In the genomic region with DNA sequence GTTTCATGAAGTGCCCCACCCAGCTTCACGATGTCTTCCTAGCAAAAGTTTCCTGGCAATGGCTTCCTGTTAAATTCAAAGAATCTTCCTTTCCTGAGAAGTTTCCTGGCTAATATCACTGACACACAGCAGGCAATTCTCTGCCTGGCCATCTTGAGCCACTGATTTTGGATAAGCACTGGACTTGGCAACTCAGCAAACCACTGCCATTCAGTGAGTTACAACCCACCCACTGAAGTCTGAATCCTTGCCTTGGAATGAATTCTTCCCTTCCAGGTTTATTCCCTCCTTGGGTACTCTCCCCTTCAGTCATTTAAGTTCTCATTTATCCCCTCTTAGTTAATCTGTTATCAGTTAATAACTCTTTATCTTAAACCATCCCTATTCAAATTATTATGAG, we compare ENCODE assay signal across 28 cellular contexts.
"Had no signal": no experiment of that assay in that cellular context is flagged by ENCODE, and none has a peak within 500 bp of the region (broad histone marks: within the 10 kb centered on the region; RNA-seq: fewer than 3 reads in every experiment).

No MANE protein-coding gene starts in this region.

- H3K9me3 ChIP-seq: body of pancreas, ovary, right lobe of liver, thoracic aorta, uterus had no signal

- H3K27ac ChIP-seq: body of pancreas, epithelial cell of prostate, foreskin keratinocyte, left ventricle myocardium inferior, ovary, right lobe of liver, thoracic aorta, uterus had no signal

- H3K27me3 ChIP-seq: body of pancreas, foreskin keratinocyte, ovary, right lobe of liver, uterus had no signal

- H3K4me1 Mint-ChIP-seq: activated CD4-positive, alpha-beta memory T cell treated with anti-CD3 and anti-CD28 coated beads, Interleukin-2, amount 10 ng/mL, durations not matched to agents 7 days and 5 days; activated CD4-positive, alpha-beta T cell treated with anti-CD3 and anti-CD28 coated beads, Interleukin-2, amount 10 ng/mL, durations not matched to agents 7 days and 5 days; activated naive CD4-positive, alpha-beta T cell treated with anti-CD3 and anti-CD28 coated beads, Interleukin-2, amount 50 U/mL, for 24 hours; activated naive CD8-positive, alpha-beta T cell treated with anti-CD3 and anti-CD28 coated beads, Interleukin-2, amount 50 U/mL, for 24 hours; naive B cell; nephron progenitor cell; T-helper 17 cell; WTC11 had no signal

- H3K4me3 Mint-ChIP-seq: activated CD4-positive, alpha-beta memory T cell treated with anti-CD3 and anti-CD28 coated beads, Interleukin-2, amount 10 ng/mL, durations not matched to agents 7 days and 5 days; activated CD4-positive, alpha-beta T cell treated with anti-CD3 and anti-CD28 coated beads, Interleukin-2, amount 10 ng/mL, durations not matched to agents 7 days and 5 days; activated naive CD4-positive, alpha-beta T cell treated with anti-CD3 and anti-CD28 coated beads, Interleukin-2, amount 50 U/mL, for 24 hours; activated naive CD8-positive, alpha-beta T cell treated with anti-CD3 and anti-CD28 coated beads, Interleukin-2, amount 50 U/mL, for 24 hours; naive B cell; nephron progenitor cell; stimulated activated naive CD8-positive, alpha-beta T cell treated with anti-CD3 and anti-CD28 coated beads, Interleukin-15, Interleukin-2, amounts not matched to agents 100 ng/mL and 50 ng/mL, for 24 hours; T-helper 17 cell; type B pancreatic cell; WTC11 had no signal

- H3K36me3 ChIP-seq: left ventricle myocardium inferior, ovary, right lobe of liver, thoracic aorta, uterus had no signal

- DNase-seq: activated CD4-positive, alpha-beta memory T cell treated with anti-CD3 and anti-CD28 coated beads, Interleukin-2, amount 10 ng/mL, durations not matched to agents 7 days and 5 days; activated CD4-positive, alpha-beta T cell treated with anti-CD3 and anti-CD28 coated beads for 1 hour; activated CD4-positive, alpha-beta T cell treated with anti-CD3 and anti-CD28 coated beads, Interleukin-2, amount 10 ng/mL, durations not matched to agents 7 days and 5 days; activated CD8-positive, alpha-beta memory T cell treated with anti-CD3 and anti-CD28 coated beads, Interleukin-2, amount 50 U/mL, for 48 hours; activated naive CD8-positive, alpha-beta T cell treated with anti-CD3 and anti-CD28 coated beads, Interleukin-2, amount 50 U/mL, for 24 hours; activated T-cell treated with anti-CD3 and anti-CD28 coated beads, Interleukin-2, amount 50 U/mL, for 48 hours; amygdala; body of pancreas; effector CD8-positive, alpha-beta T cell; islet precursor cell; left ventricle myocardium inferior; naive B cell; nephron progenitor cell; ovary; right lobe of liver; stimulated activated CD4-positive, alpha-beta T cell treated with anti-CD3 and anti-CD28 coated beads, Interleukin-2, amount 100 ng/mL, for 48 hours; T-helper 17 cell; uterus had no signal

- H3K36me3 Mint-ChIP-seq: activated naive CD4-positive, alpha-beta T cell treated with anti-CD3 and anti-CD28 coated beads, Interleukin-2, amount 50 U/mL, for 24 hours; naive B cell; type B pancreatic cell; WTC11 had no signal

- H3K4me1 ChIP-seq: body of pancreas, left ventricle myocardium inferior, right lobe of liver, uterus had no signal

- H3K27ac Mint-ChIP-seq: activated CD4-positive, alpha-beta memory T cell treated with anti-CD3 and anti-CD28 coated beads, Interleukin-2, amount 10 ng/mL, durations not matched to agents 7 days and 5 days; activated CD4-positive, alpha-beta T cell treated with anti-CD3 and anti-CD28 coated beads, Interleukin-2, amount 10 ng/mL, durations not matched to agents 7 days and 5 days; activated naive CD4-positive, alpha-beta T cell treated with anti-CD3 and anti-CD28 coated beads, Interleukin-2, amount 50 U/mL, for 24 hours; activated naive CD8-positive, alpha-beta T cell treated with anti-CD3 and anti-CD28 coated beads, Interleukin-2, amount 50 U/mL, for 24 hours; activated T-helper 2 cell treated with anti-CD3 and anti-CD28 coated beads, Interferon-gamma antibody, Interleukin-2, Interleukin-4, amounts not matched to agents 10 μg/mL and 5 μg/mL and 100 μg/mL, durations not matched to agents 14 hours and 24 hours and 36 hours; naive B cell; nephron progenitor cell; progenitor cell of endocrine pancreas; stimulated activated naive CD8-positive, alpha-beta T cell treated with anti-CD3 and anti-CD28 coated beads, Interleukin-15, Interleukin-2, amounts not matched to agents 100 ng/mL and 50 ng/mL, for 24 hours; T-helper 17 cell; type B pancreatic cell; WTC11 had no signal

- H3K4me3 ChIP-seq: body of pancreas, left ventricle myocardium inferior, lung, ovary, right lobe of liver, thoracic aorta, uterus had no signal

- H3K27me3 Mint-ChIP-seq: activated CD4-positive, alpha-beta memory T cell treated with anti-CD3 and anti-CD28 coated beads, Interleukin-2, amount 10 ng/mL, durations not matched to agents 7 days and 5 days; activated CD4-positive, alpha-beta T cell treated with anti-CD3 and anti-CD28 coated beads, Interleukin-2, amount 10 ng/mL, durations not matched to agents 7 days and 5 days; activated naive CD4-positive, alpha-beta T cell treated with anti-CD3 and anti-CD28 coated beads, Interleukin-2, amount 50 U/mL, for 24 hours; activated naive CD8-positive, alpha-beta T cell treated with anti-CD3 and anti-CD28 coated beads, Interleukin-2, amount 50 U/mL, for 24 hours; naive B cell; progenitor cell of endocrine pancreas; stimulated activated naive CD8-positive, alpha-beta T cell treated with anti-CD3 and anti-CD28 coated beads, Interleukin-15, Interleukin-2, amounts not matched to agents 100 ng/mL and 50 ng/mL, for 24 hours; T-helper 17 cell; type B pancreatic cell had no signal

- H3K9me3 Mint-ChIP-seq: activated T-helper 2 cell treated with anti-CD3 and anti-CD28 coated beads, Interferon-gamma antibody, Interleukin-2, Interleukin-4, amounts not matched to agents 10 μg/mL and 5 μg/mL and 100 μg/mL, durations not matched to agents 14 hours and 24 hours and 36 hours; nephron progenitor cell; type B pancreatic cell had no signal

- ATAC-seq: activated naive CD8-positive, alpha-beta T cell treated with anti-CD3 and anti-CD28 coated beads, Interleukin-2, amount 50 U/mL, for 24 hours; body of pancreas; right lobe of liver; T-helper 17 cell; WTC11 had no signal
